26 cellular contexts compared by ENCODE assay signal in the genomic region with DNA sequence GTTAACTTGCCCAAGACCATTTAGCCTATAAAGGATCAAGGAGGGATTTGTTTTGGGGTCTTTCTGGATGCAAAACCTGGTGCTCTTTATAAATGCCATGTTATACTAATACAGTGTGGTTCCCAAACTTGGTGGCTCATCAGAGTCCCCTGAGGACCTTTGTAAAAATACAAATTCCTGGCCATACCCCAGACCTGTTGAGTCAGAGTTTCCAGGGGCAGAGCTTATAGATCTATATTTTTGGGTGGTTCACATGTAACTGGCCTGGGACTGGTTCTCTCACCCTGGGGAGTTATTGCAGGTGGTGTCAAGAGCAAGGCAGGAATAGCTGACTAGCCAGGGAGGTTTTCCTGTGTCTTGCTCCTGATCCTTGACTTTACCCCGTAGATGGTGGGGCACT.
DNase-seq lines count a peak whose midpoint lies in the region; ATAC-seq and TF ChIP-seq lines count a peak whose summit lies in the region.
"Had no signal": no experiment of that assay in that cellular context is flagged by ENCODE, and none has a peak within 500 bp of the region (broad histone marks: within the 10 kb centered on the region; RNA-seq: fewer than 3 reads in every experiment).

No MANE protein-coding gene starts in this region.

- no peaks in the 10 kb centered on the region for H3K27me3 Mint-ChIP-seq in T-helper 17 cell
- H3K27me3 Mint-ChIP-seq in stimulated activated naive B cell treated with anti-CD40 and anti-IgM and Interleukin-4, amounts not matched to agents 10 μg/mL and 1 μg/mL and 100 μg/mL, for 72 hours, result no peaks in the 10 kb centered on the region

- no peak for TF ChIP-seq CTCF in HEK293 (tag by site-specific recombination; IDR thresholded peaks at IDR 0.05)

- H3K36me3 Mint-ChIP-seq in T-helper 17 cell (ENCODE audit: low read depth), result peaks cover 8% of the 10 kb centered on the region
- peaks cover 0 to 3% of the 10 kb centered on the region in 2 donors for H3K36me3 Mint-ChIP-seq in stimulated activated naive B cell treated with anti-CD40 and anti-IgM and Interleukin-4, amounts not matched to agents 10 μg/mL and 1 μg/mL and 100 μg/mL, for 72 hours

- H3K9me3 Mint-ChIP-seq in stimulated activated naive B cell treated with anti-CD40 and anti-IgM and Interleukin-4, amounts not matched to agents 10 μg/mL and 1 μg/mL and 100 μg/mL, for 72 hours, result no peaks in the 10 kb centered on the region
- H3K9me3 Mint-ChIP-seq: CD8-positive, alpha-beta memory T cell had no signal

- H3K9me3 ChIP-seq in HEK293 (ENCODE audit: control insufficient read depth, insufficient read depth, low read depth, low read length), result no peaks in the 10 kb centered on the region
- no peaks in the 10 kb centered on the region for H3K9me3 ChIP-seq in T-helper 17 cell (ENCODE audit: control insufficient read depth, low read length, poor library complexity, severe bottlenecking)
- H3K9me3 ChIP-seq: A549 had no signal

- H3K27ac ChIP-seq in HEK293 (ENCODE audit: extremely low read depth, low read depth, low read length), result no peak overlapping the region
- H3K27ac ChIP-seq: A549, C4-2B, RWPE1 had no signal

- peaks cover 6% of the 10 kb centered on the region for H3K4me1 Mint-ChIP-seq in T-helper 17 cell
- H3K4me1 Mint-ChIP-seq in stimulated activated naive B cell treated with anti-CD40 and anti-IgM and Interleukin-4, amounts not matched to agents 10 μg/mL and 1 μg/mL and 100 μg/mL, for 72 hours, result peaks cover 16 to 28% of the 10 kb centered on the region in 2 donors
- H3K4me1 Mint-ChIP-seq: CD8-positive, alpha-beta memory T cell had no signal

- no peaks in the 10 kb centered on the region for H3K4me1 ChIP-seq in HEK293 (ENCODE audit: control insufficient read depth, insufficient read depth, low read length)
- H3K4me1 ChIP-seq: A549 had no signal

- no peaks in the 10 kb centered on the region for H3K36me3 ChIP-seq in HEK293 (ENCODE audit: control insufficient read depth in 2 of 2, insufficient read depth in 1 of 2, low read length in 2 of 2)

- H3K27ac Mint-ChIP-seq in T-helper 17 cell, result peak overlapping the region; percentile 6
- no peak overlapping the region for H3K27ac Mint-ChIP-seq in stimulated activated naive B cell treated with anti-CD40 and anti-IgM and Interleukin-4, amounts not matched to agents 10 μg/mL and 1 μg/mL and 100 μg/mL, for 72 hours

- POLR2A ChIA-PET in HEK293 (lab: Yijun Ruan, JAX), result no interaction called here

- DNase-seq in T-helper 17 cell (no peak), fibroblast of peridontal ligament (ENCODE audit: extremely low read depth) (peak; percentile 18)
- no peak for DNase-seq in stimulated activated naive B cell treated with anti-CD40 and anti-IgM and Interleukin-4, amounts not matched to agents 10 μg/mL and 1 μg/mL and 100 μg/mL, for 72 hours
- no peak for DNase-seq in activated CD4-positive, alpha-beta T cell treated with anti-CD3 and anti-CD28 coated beads, Interleukin-2, amount 50 U/mL, for 1 hour
- DNase-seq: AML-193; CD8-positive, alpha-beta memory T cell; DMS153; H7; KBM-7; MM.1S; NCI-H1092; NCI-H1417 treated with DMSO at 0.1 percent for 48 hours; NCI-H1694 treated with DMSO at 0.1 percent for 48 hours; NCI-H2081; NCI-H2171; NCI-H226; NCI-H510A; NCI-H69; SHP77 had no signal

- CTCF ChIA-PET in HEK293 (lab: Yijun Ruan, JAX), result interaction anchor here (1.1 to 1.7 kb wide), 2 partner anchors 41 to 45 kb away, joined by 3 to 5 read pairs; no protein-coding TSS in a partner anchor

- no peak overlapping the region for H3K4me3 ChIP-seq in HEK293 (ENCODE audit: low read depth, low read length)
- H3K4me3 ChIP-seq: A549 had no signal

- no peak overlapping the region for H3K4me3 Mint-ChIP-seq in T-helper 17 cell
- peak overlapping the region in 1 of 2 donors; percentile 33 for H3K4me3 Mint-ChIP-seq in stimulated activated naive B cell treated with anti-CD40 and anti-IgM and Interleukin-4, amounts not matched to agents 10 μg/mL and 1 μg/mL and 100 μg/mL, for 72 hours
- H3K4me3 Mint-ChIP-seq: CD8-positive, alpha-beta memory T cell had no signal

- ATAC-seq in T-helper 17 cell, result no peak
- ATAC-seq in stimulated activated naive B cell treated with anti-CD40 and anti-IgM and Interleukin-4, amounts not matched to agents 10 μg/mL and 1 μg/mL and 100 μg/mL, for 72 hours (replicated peaks), result peak; percentile 68 to 71
- ATAC-seq in HG03159 (IDR thresholded peaks at IDR 0.05; ENCODE audit: unreplicated experiment), result no peak
- no peak for ATAC-seq in GM19328 (IDR thresholded peaks at IDR 0.05; ENCODE audit: unreplicated experiment)
- ATAC-seq: A549, Panc1 had no signal

TF ChIP-seq in HEK293, 187 proteins besides CTCF, POLR2A, EP300 and RAD21:
- TF ChIP-seq SCRT2 (tag by site-specific recombination; IDR thresholded peaks at IDR 0.05) (peak; percentile 63), ZNF404 (tag by site-specific recombination; IDR thresholded peaks at IDR 0.05) (no peak), ZNF394 (tag by site-specific recombination; IDR thresholded peaks at IDR 0.05; ENCODE audit: borderline replicate concordance) (no peak)

Comparison
In these comparisons a context has a peak if more than half of its experiments do, and no peak if none do; other contexts are left out.
1. ATAC-seq: peak in stimulated activated naive B cell treated with anti-CD40 and anti-IgM and Interleukin-4, amounts not matched to agents 10 μg/mL and 1 μg/mL and 100 μg/mL, for 72 hours (2 of 2); none in T-helper 17 cell (single experiment), HG03159 (single experiment) and GM19328 (single experiment).